ENCODE assay signal across 1 cellular context in genomic region chr17:19347323-19348080, GRCh38.
TF ChIP-seq lines count a peak whose summit lies in the region.

No MANE protein-coding gene starts in this region.

TF ChIP-seq in IMR-90, 13 proteins besides CTCF, POLR2A, EP300 and RAD21 (continued from another document):
- TF ChIP-seq FOS (IDR thresholded peaks at IDR 0.05; ENCODE audit: low read depth, low read length), result no peak
- no peak for TF ChIP-seq BHLHE40 (IDR thresholded peaks at IDR 0.05; ENCODE audit: low read depth, low read length)
- no peak for TF ChIP-seq CHD1 (IDR thresholded peaks at IDR 0.05; ENCODE audit: low read depth, low read length)
- TF ChIP-seq SMC3 (IDR thresholded peaks at IDR 0.05; ENCODE audit: low read depth, low read length), result no peak
TF ChIP-seq in IMR-90: peak in this region for 0.
